ENCODE assay signal across 10 cellular contexts in the genomic region with DNA sequence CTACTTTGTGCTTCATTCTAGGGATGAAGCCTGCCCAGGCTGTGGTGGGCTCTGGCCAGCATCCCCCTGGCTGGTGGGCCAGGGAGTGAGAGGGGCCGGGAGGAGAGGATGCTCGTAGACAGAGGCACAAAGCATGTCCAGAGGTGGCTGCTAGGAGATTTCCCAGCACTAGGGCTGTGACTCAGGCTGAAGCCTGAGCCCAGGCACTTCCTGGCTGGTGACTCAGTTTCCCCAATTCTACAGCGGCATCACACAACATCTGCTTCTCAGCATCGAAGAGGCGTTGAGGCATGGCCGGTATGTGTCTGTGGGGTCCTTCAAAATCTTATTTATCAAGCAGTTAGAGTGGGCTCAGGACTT. TPM values are rescaled to one million over a fixed set of nuclear protein-coding genes. Genes with fewer than 3 reads are reported as not detected.
DNase-seq lines count a peak whose midpoint lies in the region; ATAC-seq and TF ChIP-seq lines count a peak whose summit lies in the region.
"Had no signal": no experiment of that assay in that cellular context is flagged by ENCODE, and none has a peak within 500 bp of the region (broad histone marks: within the 10 kb centered on the region; RNA-seq: fewer than 3 reads in every experiment).

No MANE protein-coding gene starts in this region.

- no peak for TF ChIP-seq CTCF in RWPE2 (IDR thresholded peaks at IDR 0.05; ENCODE audit: poor library complexity, severe bottlenecking)
- no peak for TF ChIP-seq CTCF in dorsolateral prefrontal cortex (IDR thresholded peaks at IDR 0.05 in 54 of 56, conservative IDR thresholded peaks at IDR 0.05 in 2 of 56; ENCODE audit: low read depth in 1 of 56, partially characterized antibody in 56 of 56)
- TF ChIP-seq CTCF in tibial artery (IDR thresholded peaks at IDR 0.05): no peak
- TF ChIP-seq CTCF in activated CD8-positive, alpha-beta T cell treated with anti-CD3 and anti-CD28 coated beads for 36 hours (IDR thresholded peaks at IDR 0.05): no peak

- DNase-seq in RWPE2 (ENCODE audit: low spot score): peak; percentile 45
- no peak for DNase-seq in dorsolateral prefrontal cortex
- no peak for DNase-seq in mesenchymal stem cell
- no peak for DNase-seq in tibial artery
- DNase-seq in hippocampal formation (lab: John Stamatoyannopoulos, UW): no peak
- no peak for DNase-seq in stimulated activated effector memory CD8-positive, alpha-beta T cell treated with anti-CD3 and anti-CD28 coated beads, Interleukin-12 subunit alpha, Interleukin-12 subunit beta, amount 100 ng/mL, for 72 hours (ENCODE audit: low spot score in 2 of 2)
- no peak for DNase-seq in DMS 273 (lab: John Stamatoyannopoulos, UW; ENCODE audit: unreplicated experiment)
- DNase-seq in activated CD8-positive, alpha-beta T cell treated with anti-CD3 and anti-CD28 coated beads for 36 hours: no peak

- H2BK15ac ChIP-seq in mesenchymal stem cell (ENCODE audit: low read depth, poor library complexity, severe bottlenecking): no peak overlapping the region

- no peaks in the 10 kb centered on the region for H3K9me3 Mint-ChIP-seq in stimulated activated effector memory CD8-positive, alpha-beta T cell treated with anti-CD3 and anti-CD28 coated beads, Interleukin-12 subunit alpha, Interleukin-12 subunit beta, amount 100 ng/mL, for 72 hours
- no peaks in the 10 kb centered on the region for H3K9me3 Mint-ChIP-seq in activated CD8-positive, alpha-beta T cell treated with anti-CD3 and anti-CD28 coated beads for 36 hours
- H3K9me3 Mint-ChIP-seq: activated T-cell treated with anti-CD3 and anti-CD28 coated beads, Interleukin-2, amount 50 U/mL, for 4 hours; stimulated activated naive CD8-positive, alpha-beta T cell treated with anti-CD3 and anti-CD28 coated beads, Interleukin-15, amount 100 ng/mL, for 72 hours had no signal

- H3K36me3 Mint-ChIP-seq in stimulated activated effector memory CD8-positive, alpha-beta T cell treated with anti-CD3 and anti-CD28 coated beads, Interleukin-12 subunit alpha, Interleukin-12 subunit beta, amount 100 ng/mL, for 72 hours: peaks cover 11% of the 10 kb centered on the region
- no peaks in the 10 kb centered on the region for H3K36me3 Mint-ChIP-seq in activated CD8-positive, alpha-beta T cell treated with anti-CD3 and anti-CD28 coated beads for 36 hours (ENCODE audit: low read depth)

- no peaks in the 10 kb centered on the region for H3K27me3 ChIP-seq in RWPE2 (ENCODE audit: insufficient read depth, poor library complexity, severe bottlenecking)
- H3K27me3 ChIP-seq in dorsolateral prefrontal cortex: no peaks in the 10 kb centered on the region
- peaks cover 0 to 4% of the 10 kb centered on the region in 2 experiments for H3K27me3 ChIP-seq in mesenchymal stem cell (ENCODE audit: control insufficient read depth in 1 of 2, insufficient read depth in 1 of 2, low read length in 2 of 2)
- peaks cover 0 to 4% of the 10 kb centered on the region in 2 donors for H3K27me3 ChIP-seq in tibial artery

- H2BK5ac ChIP-seq in mesenchymal stem cell (ENCODE audit: low read depth, low read length, poor library complexity, severe bottlenecking): no peak overlapping the region

- H3K4ac ChIP-seq in mesenchymal stem cell (ENCODE audit: low read depth in 1 of 2, low read length in 2 of 2): peak overlapping the region in 1 of 2 experiments; percentile 9

- H3K4me3 ChIP-seq in RWPE2 (ENCODE audit: severe bottlenecking) (no peak overlapping the region), dorsolateral prefrontal cortex (no peak overlapping the region), mesenchymal stem cell (ENCODE audit: insufficient read depth in 1 of 2, low read depth in 1 of 2, low read length in 2 of 2) (no peak overlapping the region), tibial artery (no peak overlapping the region)

- peak overlapping the region; percentile 86 for H3K27ac ChIP-seq in RWPE2 (ENCODE audit: poor library complexity, severe bottlenecking)
- H3K27ac ChIP-seq in dorsolateral prefrontal cortex: peak overlapping the region in 52 of 59 donors; percentile 14 to 88 (median 71)
- H3K27ac ChIP-seq in mesenchymal stem cell (ENCODE audit: low read length, poor library complexity, severe bottlenecking): no peak overlapping the region
- peak overlapping the region; percentile 60 to 73 for H3K27ac ChIP-seq in tibial artery

- CTCF ChIA-PET in activated CD8-positive, alpha-beta T cell treated with anti-CD3 and anti-CD28 coated beads for 36 hours (lab: Charles Lee): interaction anchor here (0.8 to 5.8 kb wide), 30 partner anchors 8 to 306 kb away, joined by 3 to 279 read pairs (median 5); a partner anchor contains a TSS

- H2AFZ ChIP-seq in mesenchymal stem cell (ENCODE audit: low read depth, low read length): no peak overlapping the region

- peaks cover 16% of the 10 kb centered on the region for H3K4me1 ChIP-seq in RWPE2 (ENCODE audit: insufficient read depth, poor library complexity, severe bottlenecking)
- peaks cover 15% of the 10 kb centered on the region for H3K4me1 ChIP-seq in mesenchymal stem cell (ENCODE audit: control insufficient read depth, insufficient read depth, low read depth, low read length)
- H3K4me1 ChIP-seq in tibial artery: peaks cover 0 to 54% (median 38%) of the 10 kb centered on the region in 4 donors

- peak overlapping the region; percentile 41 for H2AK5ac ChIP-seq in mesenchymal stem cell (ENCODE audit: low read length, severe bottlenecking)

- H3K4me2 ChIP-seq in mesenchymal stem cell (ENCODE audit: low read length, poor library complexity, severe bottlenecking): no peak overlapping the region

- H3K9ac ChIP-seq in mesenchymal stem cell (ENCODE audit: low read length): peak overlapping the region; percentile 61

- H3K23ac ChIP-seq in mesenchymal stem cell (ENCODE audit: low read length in 2 of 2): no peak overlapping the region

- no peak overlapping the region for H3K27ac Mint-ChIP-seq in stimulated activated effector memory CD8-positive, alpha-beta T cell treated with anti-CD3 and anti-CD28 coated beads, Interleukin-12 subunit alpha, Interleukin-12 subunit beta, amount 100 ng/mL, for 72 hours
- H3K27ac Mint-ChIP-seq in activated CD8-positive, alpha-beta T cell treated with anti-CD3 and anti-CD28 coated beads for 36 hours: no peak overlapping the region
- H3K27ac Mint-ChIP-seq: stimulated activated naive CD8-positive, alpha-beta T cell treated with anti-CD3 and anti-CD28 coated beads, Interleukin-15, amount 100 ng/mL, for 72 hours had no signal

- H2BK12ac ChIP-seq in mesenchymal stem cell (ENCODE audit: low read length in 2 of 2): no peak overlapping the region

- no peak overlapping the region for H2BK120ac ChIP-seq in mesenchymal stem cell (ENCODE audit: low read depth, low read length)

- POLR2A ChIA-PET in activated CD8-positive, alpha-beta T cell treated with anti-CD3 and anti-CD28 coated beads for 36 hours (lab: Charles Lee): interaction anchor here (1.2 kb wide), 1 partner anchor 217 kb away, joined by 3 read pairs; no protein-coding TSS in a partner anchor

- peak overlapping the region; percentile 14 for H4K91ac ChIP-seq in mesenchymal stem cell (ENCODE audit: low read length)

- H3K4me1 Mint-ChIP-seq in stimulated activated effector memory CD8-positive, alpha-beta T cell treated with anti-CD3 and anti-CD28 coated beads, Interleukin-12 subunit alpha, Interleukin-12 subunit beta, amount 100 ng/mL, for 72 hours: peaks cover 24% of the 10 kb centered on the region
- H3K4me1 Mint-ChIP-seq in activated CD8-positive, alpha-beta T cell treated with anti-CD3 and anti-CD28 coated beads for 36 hours (ENCODE audit: low read depth): peaks cover 4% of the 10 kb centered on the region

- ATAC-seq in RWPE2 (ENCODE audit: low read depth): no peak
- ATAC-seq in stimulated activated effector memory CD8-positive, alpha-beta T cell treated with anti-CD3 and anti-CD28 coated beads, Interleukin-12 subunit alpha, Interleukin-12 subunit beta, amount 100 ng/mL, for 72 hours: no peak
- no peak for ATAC-seq in activated CD8-positive, alpha-beta T cell treated with anti-CD3 and anti-CD28 coated beads for 36 hours

- H3K9me3 ChIP-seq in RWPE2 (ENCODE audit: severe bottlenecking) (no peaks in the 10 kb centered on the region), mesenchymal stem cell (ENCODE audit: control insufficient read depth, low read length) (no peaks in the 10 kb centered on the region), tibial artery (no peaks in the 10 kb centered on the region)

- no peaks in the 10 kb centered on the region for H3K79me1 ChIP-seq in mesenchymal stem cell (replicated peaks; ENCODE audit: low read length, poor library complexity, severe bottlenecking)

- H3K36me3 ChIP-seq in RWPE2 (ENCODE audit: low read depth) (no peaks in the 10 kb centered on the region), mesenchymal stem cell (ENCODE audit: control insufficient read depth in 1 of 2, insufficient read depth in 2 of 2, low read depth in 1 of 2, low read length in 2 of 2) (no peaks in the 10 kb centered on the region), tibial artery (no peaks in the 10 kb centered on the region)

- 89% methylated on average over 6 of the region's 6 CpGs for WGBS in mesenchymal stem cell

- H3K27me3 Mint-ChIP-seq in activated CD8-positive, alpha-beta T cell treated with anti-CD3 and anti-CD28 coated beads for 36 hours: no peaks in the 10 kb centered on the region

- no peak overlapping the region for H3K18ac ChIP-seq in mesenchymal stem cell (ENCODE audit: low read depth in 1 of 2, low read length in 2 of 2)

- no peak overlapping the region for H3K14ac ChIP-seq in mesenchymal stem cell (ENCODE audit: low read length in 2 of 2)

- intact Hi-C loops in dorsolateral prefrontal cortex (cut with DNase I) (loop anchor here (5.0 to 10.0 kb wide), 6 partner anchors 122 to 569 kb away; a partner anchor contains a TSS), tibial artery (cut with DNase I; ENCODE audit: low total_unique reads) (loop anchor here (5.0 kb wide), 1 partner anchor 157 kb away; no protein-coding TSS in a partner anchor)
- intact Hi-C loops in activated CD8-positive, alpha-beta T cell treated with anti-CD3 and anti-CD28 coated beads for 36 hours (cut with micrococcal nuclease): loop anchor here (5.0 to 10.0 kb wide), 2 partner anchors 57 to 119 kb away; a partner anchor contains a TSS

- no peak overlapping the region for H4K8ac ChIP-seq in mesenchymal stem cell (ENCODE audit: low read length)

- no peak overlapping the region for H3K4me3 Mint-ChIP-seq in stimulated activated effector memory CD8-positive, alpha-beta T cell treated with anti-CD3 and anti-CD28 coated beads, Interleukin-12 subunit alpha, Interleukin-12 subunit beta, amount 100 ng/mL, for 72 hours
- no peak overlapping the region for H3K4me3 Mint-ChIP-seq in activated CD8-positive, alpha-beta T cell treated with anti-CD3 and anti-CD28 coated beads for 36 hours
- H3K4me3 Mint-ChIP-seq: activated T-cell treated with anti-CD3 and anti-CD28 coated beads, Interleukin-2, amount 50 U/mL, for 4 hours; stimulated activated naive CD8-positive, alpha-beta T cell treated with anti-CD3 and anti-CD28 coated beads, Interleukin-15, amount 100 ng/mL, for 72 hours had no signal

RNA-seq across cellular contexts. Expression of a gene that starts 55.6 kb away (rescaled TPM):
- 100 to 1,000 TPM in 26 of 120 experiments, 10 to 100 TPM in 94; 25.5 to 228 (median 63.6) TPM for total RNA-seq in dorsolateral prefrontal cortex
- polyA plus RNA-seq in mesenchymal stem cell (2013, experiment 1 of 2): 214 TPM
- 205 TPM for polyA plus RNA-seq in mesenchymal stem cell (2013, experiment 2 of 2)
- 10 to 100 TPM; 16.6 to 17.9 TPM for total RNA-seq in activated CD8-positive, alpha-beta T cell treated with anti-CD3 and anti-CD28 coated beads for 36 hours
